10 cellular contexts compared by ENCODE assay signal in the genomic region with DNA sequence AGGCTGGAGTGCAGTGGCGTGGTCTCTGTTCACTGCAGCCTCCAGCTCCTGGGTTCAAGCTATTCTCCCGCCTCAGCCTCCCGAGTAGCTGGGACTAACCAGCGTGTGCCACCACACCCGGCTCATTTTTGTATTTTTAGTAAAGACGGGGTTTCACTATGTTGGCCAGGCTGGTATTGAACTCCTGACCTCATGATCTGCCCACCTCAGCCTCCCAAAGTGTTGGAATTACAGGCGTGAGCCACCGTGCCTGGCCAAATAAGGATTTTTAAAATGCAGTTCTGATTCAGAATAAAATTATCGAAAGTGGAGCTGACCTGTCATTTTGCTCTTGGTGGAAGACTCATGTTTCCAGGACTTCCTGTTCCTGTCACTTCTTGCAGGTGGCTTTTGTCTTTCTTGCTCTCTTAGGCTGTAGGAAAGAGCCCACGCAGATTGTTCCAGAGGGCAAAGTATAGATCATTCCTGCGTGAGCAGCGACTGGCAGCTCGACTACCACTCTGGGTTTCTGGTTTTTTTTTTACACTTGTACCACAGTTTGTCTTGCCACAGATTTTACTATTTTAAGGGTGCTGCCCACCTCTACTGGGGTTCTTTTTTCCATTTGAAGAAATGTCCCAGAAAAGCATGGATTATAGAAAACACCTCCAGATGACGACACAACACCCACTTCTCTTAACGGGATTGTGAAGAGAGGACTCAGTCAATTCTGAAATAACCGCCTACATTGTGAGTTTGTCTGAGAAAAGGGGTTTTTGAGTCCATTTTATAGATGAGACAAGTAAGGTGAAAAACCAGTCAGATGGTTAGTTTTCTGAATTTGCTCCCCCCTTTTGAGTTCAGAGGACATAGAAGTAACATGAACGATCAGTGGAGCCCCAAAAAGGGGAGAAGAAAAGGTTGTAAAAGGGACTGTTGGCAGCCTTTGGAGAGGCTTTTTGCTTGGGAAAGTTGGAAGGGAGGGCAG. TPM values are rescaled to one million over a fixed set of nuclear protein-coding genes. Genes with fewer than 3 reads are reported as not detected.
DNase-seq lines count a peak whose midpoint lies in the region; ATAC-seq and TF ChIP-seq lines count a peak whose summit lies in the region.
"Had no signal": no experiment of that assay in that cellular context is flagged by ENCODE, and none has a peak within 500 bp of the region (broad histone marks: within the 10 kb centered on the region; RNA-seq: fewer than 3 reads in every experiment).

No MANE protein-coding gene starts in this region.

- TF ChIP-seq CTCF in DOHH2 (IDR thresholded peaks at IDR 0.05; ENCODE audit: low read depth, low read length, poor library complexity, severe bottlenecking) (no peak), nephron (IDR thresholded peaks at IDR 0.05; ENCODE audit: unreplicated experiment in 3 of 3) (no peak), lower leg skin (IDR thresholded peaks at IDR 0.05) (no peak)

- DNase-seq in activated T-helper 2 cell treated with anti-CD3 and anti-CD28 coated beads, Interferon-gamma antibody, Interleukin-2, Interleukin-4, amounts not matched to agents 10 μg/mL and 5 μg/mL and 100 μg/mL, durations not matched to agents 14 hours and 24 hours and 36 hours (ENCODE audit: low spot score): no peak
- DNase-seq in effector CD8-positive, alpha-beta T cell (lab: John Stamatoyannopoulos, UW): no peak
- DNase-seq in activated effector memory CD4-positive, alpha-beta T cell treated with anti-CD3 and anti-CD28 coated beads, Interleukin-2, amount 50 U/mL, for 16 hours: no peak
- DNase-seq in lower leg skin (ENCODE audit: low spot score in 2 of 2): no peak
- DNase-seq: SW 1271 had no signal

- ATAC-seq in HG02798 (IDR thresholded peaks at IDR 0.05; ENCODE audit: poor library complexity, unreplicated experiment) (peak; percentile 2), HG03108 (IDR thresholded peaks at IDR 0.05; ENCODE audit: unreplicated experiment) (no peak)

- TF ChIP-seq POLR2A in lower leg skin (IDR thresholded peaks at IDR 0.05): no peak

- peaks cover 87% of the 10 kb centered on the region for H3K36me3 Mint-ChIP-seq in activated T-helper 2 cell treated with anti-CD3 and anti-CD28 coated beads, Interferon-gamma antibody, Interleukin-2, Interleukin-4, amounts not matched to agents 10 μg/mL and 5 μg/mL and 100 μg/mL, durations not matched to agents 14 hours and 24 hours and 36 hours (ENCODE audit: low read depth)
- H3K36me3 Mint-ChIP-seq in nephron (ENCODE audit: low read depth): peaks cover 14% of the 10 kb centered on the region

- H3K36me3 ChIP-seq in DOHH2 (ENCODE audit: control insufficient read depth, low read length): no peaks in the 10 kb centered on the region
- H3K36me3 ChIP-seq: right atrium auricular region had no signal

- peaks cover 85% of the 10 kb centered on the region for H3K4me1 Mint-ChIP-seq in activated T-helper 2 cell treated with anti-CD3 and anti-CD28 coated beads, Interferon-gamma antibody, Interleukin-2, Interleukin-4, amounts not matched to agents 10 μg/mL and 5 μg/mL and 100 μg/mL, durations not matched to agents 14 hours and 24 hours and 36 hours (ENCODE audit: low read depth)
- H3K4me1 Mint-ChIP-seq in nephron: peaks cover 84% of the 10 kb centered on the region

- H3K9me3 ChIP-seq in DOHH2 (ENCODE audit: control insufficient read depth, insufficient read depth, low read length): no peaks in the 10 kb centered on the region
- H3K9me3 ChIP-seq: right atrium auricular region had no signal

- H3K27ac Mint-ChIP-seq in activated T-helper 2 cell treated with anti-CD3 and anti-CD28 coated beads, Interferon-gamma antibody, Interleukin-2, Interleukin-4, amounts not matched to agents 10 μg/mL and 5 μg/mL and 100 μg/mL, durations not matched to agents 14 hours and 24 hours and 36 hours: peak overlapping the region; percentile 83
- peak overlapping the region in 2 of 3 experiments; percentile 24 to 72 for H3K27ac Mint-ChIP-seq in nephron

- no peaks in the 10 kb centered on the region for H3K9me3 Mint-ChIP-seq in activated T-helper 2 cell treated with anti-CD3 and anti-CD28 coated beads, Interferon-gamma antibody, Interleukin-2, Interleukin-4, amounts not matched to agents 10 μg/mL and 5 μg/mL and 100 μg/mL, durations not matched to agents 14 hours and 24 hours and 36 hours
- H3K9me3 Mint-ChIP-seq in nephron: no peaks in the 10 kb centered on the region

- peaks cover 22% of the 10 kb centered on the region; the same call in 1 of the 2 replicates for H3F3A ChIP-seq in DOHH2 (ENCODE audit: control insufficient read depth, insufficient read depth)

- H3K4me2 ChIP-seq in DOHH2 (ENCODE audit: low read length): peak overlapping the region; percentile 65

- peaks cover 79% of the 10 kb centered on the region for H3K79me2 ChIP-seq in DOHH2 (ENCODE audit: control insufficient read depth, low read length)

- H4K20me1 ChIP-seq in DOHH2 (ENCODE audit: control insufficient read depth, insufficient read depth, low read depth, low read length): peaks cover 14% of the 10 kb centered on the region; the same call in 1 of the 2 replicates

- H3K27me3 Mint-ChIP-seq in activated T-helper 2 cell treated with anti-CD3 and anti-CD28 coated beads, Interferon-gamma antibody, Interleukin-2, Interleukin-4, amounts not matched to agents 10 μg/mL and 5 μg/mL and 100 μg/mL, durations not matched to agents 14 hours and 24 hours and 36 hours (ENCODE audit: low read depth): no peaks in the 10 kb centered on the region
- no peaks in the 10 kb centered on the region for H3K27me3 Mint-ChIP-seq in nephron (ENCODE audit: low read depth)

- peak overlapping the region; percentile 36 for H3K27ac ChIP-seq in DOHH2 (ENCODE audit: low read depth, low read length)

- WGBS in lower leg skin, 2 donors: 80 to 86% methylated on average over 17 of the region's 17 CpGs

- H3K27me3 ChIP-seq in DOHH2 (ENCODE audit: control insufficient read depth, low read length): no peaks in the 10 kb centered on the region; the same call in 1 of the 2 replicates
- H3K27me3 ChIP-seq: right atrium auricular region had no signal

- peak overlapping the region; percentile 65 for H3K4me3 Mint-ChIP-seq in activated T-helper 2 cell treated with anti-CD3 and anti-CD28 coated beads, Interferon-gamma antibody, Interleukin-2, Interleukin-4, amounts not matched to agents 10 μg/mL and 5 μg/mL and 100 μg/mL, durations not matched to agents 14 hours and 24 hours and 36 hours (ENCODE audit: low read depth)
- no peak overlapping the region for H3K4me3 Mint-ChIP-seq in nephron

- H3K9me2 ChIP-seq in DOHH2 (replicated peaks; ENCODE audit: control insufficient read depth, low read length): no peaks in the 10 kb centered on the region

- peak overlapping the region; percentile 47 for H3K4me3 ChIP-seq in DOHH2 (ENCODE audit: low read length)
- H3K4me3 ChIP-seq in lower leg skin (ENCODE audit: low read depth, poor library complexity, severe bottlenecking): no peak overlapping the region
- H3K4me3 ChIP-seq: right atrium auricular region had no signal

- H3K4me1 ChIP-seq in DOHH2 (ENCODE audit: control insufficient read depth, low read length): peaks cover 56% of the 10 kb centered on the region

- intact Hi-C loops in activated T-helper 2 cell treated with anti-CD3 and anti-CD28 coated beads, Interferon-gamma antibody, Interleukin-2, Interleukin-4, amounts not matched to agents 10 μg/mL and 5 μg/mL and 100 μg/mL, durations not matched to agents 14 hours and 24 hours and 36 hours (cut with micrococcal nuclease): loop anchor here (1.0 to 2.0 kb wide), 2 partner anchors 48 to 369 kb away; no protein-coding TSS in a partner anchor
- intact Hi-C loops in lower leg skin (cut with DNase I; ENCODE audit: low total_unique reads): no loop called here

RNA-seq across cellular contexts. Expression of a gene that starts 7.5 kb away (rescaled TPM):
- total RNA-seq in activated T-helper 2 cell treated with anti-CD3 and anti-CD28 coated beads, Interferon-gamma antibody, Interleukin-2, Interleukin-4, amounts not matched to agents 10 μg/mL and 5 μg/mL and 100 μg/mL, durations not matched to agents 14 hours and 24 hours and 36 hours: 55.9 and 57.7 TPM in 2 replicates
- total RNA-seq in lower leg skin: 10 to 100 TPM; 17.9 to 24.2 (median 21.6) TPM
